Comparison of ENCODE assay signal across 21 cellular contexts in the genomic region with DNA sequence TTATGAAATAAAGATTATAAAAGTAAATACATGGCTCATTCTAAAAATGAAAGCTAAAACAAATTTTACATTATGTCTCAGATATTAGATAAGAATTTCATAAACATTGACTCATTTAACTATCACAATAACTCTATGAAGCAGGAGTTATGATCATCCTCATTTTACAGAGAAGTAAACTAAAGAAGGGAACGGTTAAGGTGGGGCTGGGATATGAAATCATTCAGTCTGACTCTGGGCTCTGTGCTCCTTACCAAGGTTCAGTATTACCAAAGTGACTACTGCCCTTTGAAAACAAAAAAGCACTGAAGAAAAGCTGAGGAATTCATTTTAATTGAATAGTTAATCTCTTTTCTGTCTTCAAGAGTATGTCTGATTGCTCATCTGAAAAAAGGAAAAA.
"Had no signal": no experiment of that assay in that cellular context is flagged by ENCODE, and none has a peak within 500 bp of the region (broad histone marks: within the 10 kb centered on the region; RNA-seq: fewer than 3 reads in every experiment).

No MANE protein-coding gene starts in this region.

- H3K9me3 ChIP-seq: body of pancreas, gastrocnemius medialis, prostate gland, upper lobe of right lung had no signal

- H3K9me3 Mint-ChIP-seq: activated CD4-positive, alpha-beta memory T cell treated with anti-CD3 and anti-CD28 coated beads for 36 hours; activated T-helper 1 cell treated with anti-CD3 and anti-CD28 coated beads, Interleukin-12 subunit alpha, Interleukin-12 subunit beta, Interleukin-2, Interleukin-4 antibody, amounts not matched to agents 30 ng/mL and 10 ng/mL and 1 ng/mL, durations not matched to agents 14 hours and 24 hours and 36 hours; memory B cell; naive thymus-derived CD4-positive, alpha-beta T cell; T-helper 2 cell treated with Interferon-gamma antibody and Interleukin-4, amounts not matched to agents 5 μg/mL and 100 μg/mL, for 36 hours; WTC11 had no signal

- DNase-seq: activated CD4-positive, alpha-beta memory T cell treated with anti-CD3 and anti-CD28 coated beads for 36 hours; activated CD4-positive, alpha-beta T cell treated with anti-CD3 and anti-CD28 coated beads for 4 hours; activated gamma-delta T cell treated with Interleukin-2 at 50 U/mL for 16 hours; activated T-cell treated with anti-CD3 and anti-CD28 coated beads for 4 hours; amygdala; body of pancreas; cortex of kidney; effector CD4-positive, alpha-beta T cell; gastrocnemius medialis; head of caudate nucleus; naive thymus-derived CD4-positive, alpha-beta T cell; right cardiac atrium; stimulated activated naive CD8-positive, alpha-beta T cell treated with anti-CD3 and anti-CD28 coated beads, Interleukin-15, Interleukin-2, amounts not matched to agents 100 U/mL and 50 U/mL, for 24 hours; upper lobe of right lung had no signal

- H3K4me3 Mint-ChIP-seq: activated CD4-positive, alpha-beta memory T cell treated with anti-CD3 and anti-CD28 coated beads for 36 hours; activated naive CD8-positive, alpha-beta T cell; activated T-helper 1 cell treated with anti-CD3 and anti-CD28 coated beads, Interleukin-12 subunit alpha, Interleukin-12 subunit beta, Interleukin-2, Interleukin-4 antibody, amounts not matched to agents 30 ng/mL and 10 ng/mL and 1 ng/mL, durations not matched to agents 14 hours and 24 hours and 36 hours; memory B cell; naive thymus-derived CD4-positive, alpha-beta T cell; T-helper 2 cell treated with Interferon-gamma antibody and Interleukin-4, amounts not matched to agents 5 μg/mL and 100 μg/mL, for 36 hours; WTC11 had no signal

- H3K27ac ChIP-seq: body of pancreas, gastrocnemius medialis, prostate gland, skin epidermis, upper lobe of right lung had no signal

- H3K36me3 ChIP-seq: gastrocnemius medialis, prostate gland, upper lobe of right lung had no signal

- H3K27me3 Mint-ChIP-seq: activated CD4-positive, alpha-beta memory T cell treated with anti-CD3 and anti-CD28 coated beads for 36 hours; activated naive CD8-positive, alpha-beta T cell; memory B cell; naive thymus-derived CD4-positive, alpha-beta T cell had no signal

- H3K27ac Mint-ChIP-seq: activated CD4-positive, alpha-beta memory T cell treated with anti-CD3 and anti-CD28 coated beads for 36 hours; activated naive CD8-positive, alpha-beta T cell; activated T-helper 1 cell treated with anti-CD3 and anti-CD28 coated beads, Interleukin-12 subunit alpha, Interleukin-12 subunit beta, Interleukin-2, Interleukin-4 antibody, amounts not matched to agents 30 ng/mL and 10 ng/mL and 1 ng/mL, durations not matched to agents 14 hours and 24 hours and 36 hours; memory B cell; T-helper 2 cell treated with Interferon-gamma antibody and Interleukin-4, amounts not matched to agents 5 μg/mL and 100 μg/mL, for 36 hours; WTC11 had no signal

- H3K4me1 ChIP-seq: body of pancreas, gastrocnemius medialis, prostate gland, upper lobe of right lung had no signal

- H3K4me1 Mint-ChIP-seq: memory B cell; naive thymus-derived CD4-positive, alpha-beta T cell; WTC11 had no signal

- H3K27me3 ChIP-seq: body of pancreas, gastrocnemius medialis, upper lobe of right lung had no signal

- H3K4me3 ChIP-seq: body of pancreas, gastrocnemius medialis, prostate gland, skin epidermis, upper lobe of right lung had no signal

- H3K36me3 Mint-ChIP-seq: WTC11 had no signal
